11 cellular contexts compared by ENCODE assay signal in genomic region chrX:115190636-115191489, GRCh38. TPM values are rescaled to one million over a fixed set of nuclear protein-coding genes. Genes with fewer than 3 reads are reported as not detected.
"Had no signal": no experiment of that assay in that cellular context is flagged by ENCODE, and none has a peak within 500 bp of the region (broad histone marks: within the 10 kb centered on the region; RNA-seq: fewer than 3 reads in every experiment).

No MANE protein-coding gene starts in this region.

- H3K9me3 ChIP-seq: HAP-1 had no signal

- DNase-seq: GM23248, GOT3, H7, H9, HCEC 1CT, HFFc6 had no signal

- H3K4me1 ChIP-seq: HAP-1 had no signal

- H3K36me3 ChIP-seq: HAP-1 had no signal

- H3K4me3 ChIP-seq: GM23248, GM23338, HAP-1 had no signal

- FAIRE-seq: H1, H54 had no signal

- H3K9ac ChIP-seq: GM23248 had no signal

- H3K27ac ChIP-seq: GM23248 had no signal

RNA-seq across cellular contexts. Expression of gene RBMXL3, which starts 1.7 kb away (rescaled TPM):
- total RNA-seq: GM23248, GM23338, H1, H4, H7, H9, HFFc6 had no signal
- polyA plus RNA-seq: GM23248, GM23338, H1 had no signal
